22 cellular contexts compared by ENCODE assay signal in the genomic region with DNA sequence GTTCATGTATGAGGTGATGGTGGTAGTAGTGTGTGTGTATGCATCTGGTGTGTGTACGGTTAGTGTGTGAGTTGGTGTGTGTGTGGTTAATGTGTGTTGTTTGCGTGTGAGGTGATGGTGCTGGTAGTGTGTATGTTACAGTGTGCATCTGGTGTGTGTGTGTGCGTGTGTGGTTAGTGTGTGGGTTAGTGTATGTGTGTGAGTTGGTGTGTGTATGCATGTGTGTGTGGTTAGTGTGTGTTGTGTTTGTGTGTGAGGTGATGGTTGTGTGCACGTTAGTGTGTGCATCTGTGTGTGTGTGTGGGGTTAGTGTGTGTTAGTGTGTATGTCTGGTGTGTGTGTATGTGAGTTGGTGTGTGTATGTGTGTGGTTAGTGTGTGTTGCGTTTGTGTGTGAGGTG.
"Had no signal": no experiment of that assay in that cellular context is flagged by ENCODE, and none has a peak within 500 bp of the region (broad histone marks: within the 10 kb centered on the region; RNA-seq: fewer than 3 reads in every experiment).

No MANE protein-coding gene starts in this region.

- H3K36me3 ChIP-seq: colonic mucosa, neural progenitor cell, spleen, tibial nerve had no signal

- H3K9me3 Mint-ChIP-seq: natural killer cell; neural progenitor cell; stimulated activated naive B cell treated with anti-CD40 and anti-IgM and Interleukin-4, amounts not matched to agents 10 μg/mL and 1 μg/mL and 100 μg/mL, for 72 hours; stimulated activated naive CD8-positive, alpha-beta T cell treated with anti-CD3 and anti-CD28 coated beads, Interleukin-15, amount 100 ng/mL, for 72 hours had no signal

- H3K36me3 Mint-ChIP-seq: natural killer cell; neural progenitor cell; stimulated activated naive B cell treated with anti-CD40 and anti-IgM and Interleukin-4, amounts not matched to agents 10 μg/mL and 1 μg/mL and 100 μg/mL, for 72 hours had no signal

- H3K9ac ChIP-seq: neural progenitor cell, parathyroid adenoma had no signal

- H3K27ac ChIP-seq: colonic mucosa, foreskin keratinocyte, hepatocyte, neural progenitor cell, parathyroid adenoma, psoas muscle, spleen, tibial nerve had no signal

- FAIRE-seq: endothelial cell of umbilical vein had no signal

- H3K4me1 Mint-ChIP-seq: natural killer cell; stimulated activated naive B cell treated with anti-CD40 and anti-IgM and Interleukin-4, amounts not matched to agents 10 μg/mL and 1 μg/mL and 100 μg/mL, for 72 hours; stimulated activated naive CD8-positive, alpha-beta T cell treated with anti-CD3 and anti-CD28 coated beads, Interleukin-15, amount 100 ng/mL, for 72 hours had no signal

- H3K27ac Mint-ChIP-seq: natural killer cell; neural progenitor cell; stimulated activated naive B cell treated with anti-CD40 and anti-IgM and Interleukin-4, amounts not matched to agents 10 μg/mL and 1 μg/mL and 100 μg/mL, for 72 hours; stimulated activated naive CD8-positive, alpha-beta T cell treated with anti-CD3 and anti-CD28 coated beads, Interleukin-15, amount 100 ng/mL, for 72 hours had no signal

- DNase-seq: colonic mucosa; dermis blood vessel endothelial cell; erythroblast; foreskin keratinocyte; left colon; mucosa of descending colon; natural killer cell; occipital lobe; psoas muscle; spleen; stimulated activated CD4-positive, alpha-beta T cell treated with anti-CD3 and anti-CD28 coated beads, Interleukin-15, amount 100 ng/mL, for 24 hours; stimulated activated CD4-positive, alpha-beta T cell treated with anti-CD3 and anti-CD28 coated beads, Interleukin-1b, Interleukin-23, amount 100 ng/mL, for 48 hours; stimulated activated CD4-positive, alpha-beta T cell treated with anti-CD3 and anti-CD28 coated beads, Interleukin-4, amount 100 ng/mL, for 4 hours; stimulated activated naive B cell treated with anti-CD40 and anti-IgM and Interleukin-4, amounts not matched to agents 10 μg/mL and 1 μg/mL and 100 μg/mL, for 72 hours; stimulated activated naive CD8-positive, alpha-beta T cell treated with anti-CD3 and anti-CD28 coated beads, Interleukin-15, amount 100 ng/mL, for 72 hours; testis had no signal

- H3K79me2 ChIP-seq: hepatocyte, parathyroid adenoma had no signal

- H3K4me2 ChIP-seq: hepatocyte, neural progenitor cell had no signal

- H3K4me3 Mint-ChIP-seq: natural killer cell; neural progenitor cell; stimulated activated naive B cell treated with anti-CD40 and anti-IgM and Interleukin-4, amounts not matched to agents 10 μg/mL and 1 μg/mL and 100 μg/mL, for 72 hours; stimulated activated naive CD8-positive, alpha-beta T cell treated with anti-CD3 and anti-CD28 coated beads, Interleukin-15, amount 100 ng/mL, for 72 hours had no signal

- H3K27me3 ChIP-seq: colonic mucosa, foreskin keratinocyte, hepatocyte, neural progenitor cell, spleen, testis, tibial nerve had no signal

- H3K4me3 ChIP-seq: colonic mucosa, hepatocyte, mucosa of descending colon, neural progenitor cell, psoas muscle, spleen, testis, tibial nerve had no signal

- H3K9me3 ChIP-seq: colonic mucosa, mucosa of descending colon, psoas muscle, testis, tibial nerve had no signal

- H3K4me1 ChIP-seq: colonic mucosa, foreskin keratinocyte, parathyroid adenoma, psoas muscle had no signal

- H3K27me3 Mint-ChIP-seq: stimulated activated naive B cell treated with anti-CD40 and anti-IgM and Interleukin-4, amounts not matched to agents 10 μg/mL and 1 μg/mL and 100 μg/mL, for 72 hours; stimulated activated naive CD8-positive, alpha-beta T cell treated with anti-CD3 and anti-CD28 coated beads, Interleukin-15, amount 100 ng/mL, for 72 hours had no signal

- H2AFZ ChIP-seq: hepatocyte, neural progenitor cell, parathyroid adenoma had no signal

- ATAC-seq: foreskin keratinocyte; left colon; mucosa of descending colon; psoas muscle; sciatic nerve; stimulated activated naive B cell treated with anti-CD40 and anti-IgM and Interleukin-4, amounts not matched to agents 10 μg/mL and 1 μg/mL and 100 μg/mL, for 72 hours had no signal
